Comparison of ENCODE assay signal across 28 cellular contexts in genomic region chr13:63081400-63082014, GRCh38.
"Had no signal": no experiment of that assay in that cellular context is flagged by ENCODE, and none has a peak within 500 bp of the region (broad histone marks: within the 10 kb centered on the region; RNA-seq: fewer than 3 reads in every experiment).

No MANE protein-coding gene starts in this region.

- DNase-seq: colonic mucosa; cortex of kidney; dermis blood vessel endothelial cell; dorsolateral prefrontal cortex; effector CD4-positive, alpha-beta T cell; effector CD8-positive, alpha-beta T cell; effector memory CD4-positive, alpha-beta T cell; effector memory CD8-positive, alpha-beta T cell; endodermal cell; erythroblast; esophagus squamous epithelium; foreskin fibroblast; foreskin keratinocyte; foreskin melanocyte; gastrocnemius medialis; glutamatergic neuron; head of caudate nucleus; heart left ventricle; heart right ventricle had no signal

- H3K79me2 ChIP-seq: hepatocyte had no signal

- H3K27ac ChIP-seq: colonic mucosa, coronary artery, dorsolateral prefrontal cortex, epithelial cell of prostate, esophagus muscularis mucosa, esophagus squamous epithelium, foreskin keratinocyte, gastrocnemius medialis, gastroesophageal sphincter, heart left ventricle, heart right ventricle, hepatocyte had no signal

- H3K27me3 ChIP-seq: colonic mucosa, dorsolateral prefrontal cortex, esophagus muscularis mucosa, esophagus squamous epithelium, foreskin keratinocyte, gastrocnemius medialis, gastroesophageal sphincter, heart left ventricle, heart right ventricle, hepatocyte had no signal

- ATAC-seq: effector memory CD8-positive, alpha-beta T cell; esophagus mucosa; foreskin keratinocyte; gastrocnemius medialis; gastroesophageal sphincter; heart left ventricle; heart right ventricle had no signal

- H3K9me3 ChIP-seq: colonic mucosa, gastrocnemius medialis, gastroesophageal sphincter had no signal

- H3K36me3 ChIP-seq: colonic mucosa, esophagus muscularis mucosa, esophagus squamous epithelium, gastrocnemius medialis, gastroesophageal sphincter, heart left ventricle, heart right ventricle had no signal

- H3K4me1 ChIP-seq: colonic mucosa, esophagus muscularis mucosa, esophagus squamous epithelium, foreskin keratinocyte, gastrocnemius medialis, gastroesophageal sphincter, heart left ventricle, heart right ventricle had no signal

- H2AFZ ChIP-seq: hepatocyte had no signal

- H3K4me3 ChIP-seq: colonic mucosa, coronary artery, dorsolateral prefrontal cortex, esophagus muscularis mucosa, esophagus squamous epithelium, gastrocnemius medialis, gastroesophageal sphincter, heart left ventricle, heart right ventricle, hepatocyte had no signal

- FAIRE-seq: endometrium, endothelial cell of umbilical vein, frontal cortex had no signal

- H3K4me2 ChIP-seq: hepatocyte had no signal
